In the genomic region with DNA sequence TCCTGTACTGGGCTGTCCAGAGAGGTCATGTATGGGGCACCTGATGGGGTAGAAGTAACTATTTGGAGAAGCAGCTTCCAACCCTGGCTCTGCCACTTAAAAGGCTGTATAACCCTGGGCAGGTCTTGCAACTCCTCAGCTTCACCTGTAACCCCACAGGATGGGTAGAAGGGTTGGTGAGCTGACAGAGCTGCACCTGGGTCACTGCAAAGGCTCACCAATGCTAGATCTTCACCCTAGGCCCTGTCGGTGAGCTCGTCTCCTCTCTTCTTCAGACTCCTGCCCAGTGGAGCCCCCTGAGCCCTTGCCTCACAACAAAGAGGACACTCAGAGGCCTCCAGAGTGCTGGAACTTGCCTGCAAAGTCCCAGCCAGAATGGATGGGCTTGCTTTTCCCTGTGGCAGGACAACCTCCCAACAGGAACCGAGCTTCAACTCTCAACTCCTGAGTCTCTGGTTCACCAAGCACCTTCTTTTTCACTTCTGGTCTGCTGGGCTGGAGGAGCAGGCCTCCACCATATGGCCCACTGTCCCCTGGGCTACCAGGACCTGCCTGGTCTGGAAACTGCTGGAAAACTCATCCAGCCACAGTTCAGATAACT, we compare ENCODE assay signal across 1 cellular context.
TF ChIP-seq lines count a peak whose summit lies in the region.

No MANE protein-coding gene starts in this region.

TF ChIP-seq in H1, 55 proteins besides CTCF, POLR2A, EP300 and RAD21:
- TF ChIP-seq CEBPB (IDR thresholded peaks at IDR 0.05; ENCODE audit: low read depth, low read length) (no peak), HDAC2 (IDR thresholded peaks at IDR 0.05; ENCODE audit: borderline replicate concordance in 1 of 2, low read depth in 2 of 2, low read length in 2 of 2) (no peak), SAP30 (IDR thresholded peaks at IDR 0.05; ENCODE audit: insufficient read depth, insufficient replicate concordance, low read length) (no peak), RXRA (IDR thresholded peaks at IDR 0.05; ENCODE audit: insufficient read depth, low read depth, low read length) (no peak), FOSL1 (IDR thresholded peaks at IDR 0.05; ENCODE audit: insufficient read depth, low read depth, low read length) (no peak), CHD1 (IDR thresholded peaks at IDR 0.05; ENCODE audit: low read depth, low read length) (no peak), ZNF274 (IDR thresholded peaks at IDR 0.05; ENCODE audit: borderline replicate concordance, extremely low read depth, low read length) (no peak), RNF2 (IDR thresholded peaks at IDR 0.05; ENCODE audit: borderline replicate concordance, low read depth, low read length, missing control alignments, poor library complexity, severe bottlenecking) (no peak)
